Comparison of ENCODE assay signal across 16 cellular contexts in the genomic region with DNA sequence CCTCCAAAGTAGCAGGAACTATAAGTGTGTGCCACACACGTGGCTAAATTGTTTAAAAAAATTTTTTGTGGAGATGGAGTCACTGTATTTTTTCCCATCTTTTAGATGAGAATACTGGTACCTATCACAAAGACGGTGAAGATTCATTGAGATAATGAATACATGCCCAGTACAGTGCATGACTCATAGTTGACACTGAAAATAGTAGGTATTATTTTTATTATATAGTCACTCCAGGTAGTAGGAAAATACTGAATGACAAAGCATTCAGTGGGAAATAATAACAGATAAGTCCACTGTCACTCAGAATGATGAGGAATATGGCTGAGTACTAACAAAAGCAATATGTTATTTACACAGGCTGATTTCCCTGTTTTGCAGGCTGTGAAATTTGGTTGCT.
DNase-seq lines count a peak whose midpoint lies in the region; ATAC-seq, FAIRE-seq and TF ChIP-seq lines count a peak whose summit lies in the region.
"Had no signal": no experiment of that assay in that cellular context is flagged by ENCODE, and none has a peak within 500 bp of the region (broad histone marks: within the 10 kb centered on the region; RNA-seq: fewer than 3 reads in every experiment).

No MANE protein-coding gene starts in this region.

- no peak overlapping the region for H3K9ac ChIP-seq in PC-3 (ENCODE audit: low read length)
- H3K9ac ChIP-seq in neural cell (ENCODE audit: low read length): no peak overlapping the region
- H3K9ac ChIP-seq: BLaER1 had no signal

- intact Hi-C loops in PC-3 (cut with micrococcal nuclease): no loop called here

- no peaks in the 10 kb centered on the region for H3K9me2 ChIP-seq in PC-3 (replicated peaks; ENCODE audit: low read length)
- H3K9me2 ChIP-seq in neural cell (ENCODE audit: insufficient read depth, low read length): no peaks in the 10 kb centered on the region

- H3K9me3 Mint-ChIP-seq in activated naive CD4-positive, alpha-beta T cell treated with anti-CD3 and anti-CD28 coated beads, Interleukin-2, amount 50 U/mL, for 72 hours: no peaks in the 10 kb centered on the region
- H3K9me3 Mint-ChIP-seq: CD4-positive, alpha-beta memory T cell had no signal

- no peaks in the 10 kb centered on the region for H3K36me3 Mint-ChIP-seq in activated naive CD4-positive, alpha-beta T cell treated with anti-CD3 and anti-CD28 coated beads, Interleukin-2, amount 50 U/mL, for 72 hours
- H3K36me3 Mint-ChIP-seq: CD14-positive monocyte; CD4-positive, alpha-beta memory T cell had no signal

- no peak for DNase-seq in A549 (ENCODE audit: low read depth in 1 of 2, low spot score in 1 of 2)
- DNase-seq in PC-3: peak; percentile 45
- peak; percentile 51 for DNase-seq in epithelial cell of esophagus (ENCODE audit: low read depth)
- no peak for DNase-seq in HEK293T (ENCODE audit: extremely low spot score)
- DNase-seq in activated naive CD4-positive, alpha-beta T cell treated with anti-CD3 and anti-CD28 coated beads, Interleukin-2, amount 50 U/mL, for 72 hours (ENCODE audit: low spot score in 2 of 2): no peak
- DNase-seq: Calu3; CD4-positive, alpha-beta memory T cell; DMS79 treated with DMSO at 0.1 percent for 48 hours; GF-D8; GOT3; H7 had no signal

- 42% methylated on average over 2 of the region's 2 CpGs for WGBS in A549 (ENCODE audit: missing lambda C conversion rate)

- TF ChIP-seq CTCF in A549 (IDR thresholded peaks at IDR 0.05) (no peak), PC-3 (conservative IDR thresholded peaks at IDR 0.05; ENCODE audit: low read depth, low read length) (no peak), epithelial cell of esophagus (IDR thresholded peaks at IDR 0.05; ENCODE audit: insufficient read depth, low read depth, low read length, missing control alignments) (no peak), neural cell (IDR thresholded peaks at IDR 0.05; ENCODE audit: poor library complexity, severe bottlenecking) (no peak)

- no TSS peak for BruUV-seq in PC-3 (replicated peaks; lab: Mats Ljungman, UMichigan)

- H3K4me3 ChIP-seq in A549: no peak overlapping the region
- no peak overlapping the region for H3K4me3 ChIP-seq in PC-3 (ENCODE audit: low read length)
- no peak overlapping the region for H3K4me3 ChIP-seq in epithelial cell of esophagus (ENCODE audit: low read length)
- no peak overlapping the region for H3K4me3 ChIP-seq in neural cell (ENCODE audit: low read length)
- H3K4me3 ChIP-seq: BLaER1 had no signal

- TF ChIP-seq POLR2A in A549 (IDR thresholded peaks at IDR 0.05; ENCODE audit: low read length): no peak

- no peak overlapping the region for H3K27ac ChIP-seq in A549
- H3K27ac ChIP-seq in PC-3 (ENCODE audit: low read length): no peak overlapping the region
- H3K27ac ChIP-seq in neural cell (ENCODE audit: low read length): no peak overlapping the region
- H3K27ac ChIP-seq: BLaER1 had no signal

- H3K4me2 ChIP-seq in A549: no peak overlapping the region
- H3K4me2 ChIP-seq in PC-3 (ENCODE audit: low read length): no peak overlapping the region
- no peak overlapping the region for H3K4me2 ChIP-seq in neural cell (ENCODE audit: low read length)
- H3K4me2 ChIP-seq: BLaER1 had no signal

- POLR2A ChIA-PET in A549 (lab: Yijun Ruan, JAX) (no interaction called here), PC-3 (lab: Charles Lee; ENCODE audit: unreplicated experiment) (no interaction called here), HEK293T (lab: Yijun Ruan, JAX) (interaction anchor here (0.6 kb wide), 1 partner anchor 77 kb away, joined by 4 read pairs; no protein-coding TSS in a partner anchor)

- no peak for TF ChIP-seq RAD21 in A549 (conservative IDR thresholded peaks at IDR 0.05 in 1 of 2, IDR thresholded peaks at IDR 0.05 in 1 of 2)
- no peak for TF ChIP-seq RAD21 in neural cell (conservative IDR thresholded peaks at IDR 0.05)

- FAIRE-seq in A549 (lab: Jason Lieb, UNC): no peak

- H2AFZ ChIP-seq in PC-3 (ENCODE audit: low read length): no peak overlapping the region
- H2AFZ ChIP-seq in neural cell (ENCODE audit: low read depth, low read length): no peak overlapping the region

- TF ChIP-seq EP300 in A549 (IDR thresholded peaks at IDR 0.05): no peak
- peak; percentile 27 for TF ChIP-seq EP300 in neural cell (conservative IDR thresholded peaks at IDR 0.05; ENCODE audit: poor library complexity, severe bottlenecking)

- ATAC-seq in A549 (no peak), PC-3 (no peak), HG02610 (IDR thresholded peaks at IDR 0.05; ENCODE audit: unreplicated experiment) (no peak)
- ATAC-seq in activated naive CD4-positive, alpha-beta T cell treated with anti-CD3 and anti-CD28 coated beads, Interleukin-2, amount 50 U/mL, for 72 hours: no peak
- ATAC-seq: HCT116 had no signal

- no peaks in the 10 kb centered on the region for H3K36me3 ChIP-seq in PC-3 (ENCODE audit: low read depth, low read length)
- H3K36me3 ChIP-seq in neural cell (ENCODE audit: insufficient read depth, low read length): no peaks in the 10 kb centered on the region
- H3K36me3 ChIP-seq: BLaER1 had no signal

- H3K27me3 ChIP-seq in PC-3 (ENCODE audit: low read length) (peaks cover 92% of the 10 kb centered on the region), neural cell (ENCODE audit: insufficient read depth, low read depth, low read length) (no peaks in the 10 kb centered on the region)
- H3K27me3 ChIP-seq: BLaER1 had no signal

- CTCF ChIA-PET in A549 (lab: Yijun Ruan, JAX) (no interaction called here), PC-3 (lab: Charles Lee) (no interaction called here), HEK293T (lab: Yijun Ruan, JAX) (no interaction called here)

- H3K4me1 ChIP-seq in A549 (no peaks in the 10 kb centered on the region), PC-3 (ENCODE audit: insufficient read depth, low read length) (no peaks in the 10 kb centered on the region)
- H3K4me1 ChIP-seq: BLaER1 had no signal

- H3K27ac Mint-ChIP-seq in activated naive CD4-positive, alpha-beta T cell treated with anti-CD3 and anti-CD28 coated beads, Interleukin-2, amount 50 U/mL, for 72 hours: no peak overlapping the region
- H3K27ac Mint-ChIP-seq: CD14-positive monocyte; CD4-positive, alpha-beta memory T cell had no signal

- no peaks in the 10 kb centered on the region for H4K20me1 ChIP-seq in PC-3 (ENCODE audit: low read length)
- no peaks in the 10 kb centered on the region for H4K20me1 ChIP-seq in neural cell (ENCODE audit: insufficient read depth)
- H4K20me1 ChIP-seq: BLaER1 had no signal

- H3K9me3 ChIP-seq in A549: no peaks in the 10 kb centered on the region
- H3K9me3 ChIP-seq in PC-3 (ENCODE audit: low read length): no peaks in the 10 kb centered on the region
- no peaks in the 10 kb centered on the region for H3K9me3 ChIP-seq in neural cell (ENCODE audit: low read length)
- H3K9me3 ChIP-seq: BLaER1 had no signal

- H3K79me2 ChIP-seq in PC-3 (ENCODE audit: low read length) (no peaks in the 10 kb centered on the region), neural cell (replicated peaks; ENCODE audit: insufficient read depth, low read length) (no peaks in the 10 kb centered on the region)

- no peaks in the 10 kb centered on the region for H3F3A ChIP-seq in PC-3 (ENCODE audit: low read length, unreplicated experiment)
- H3F3A ChIP-seq in neural cell (ENCODE audit: insufficient read depth, low read length, poor library complexity, severe bottlenecking): no peaks in the 10 kb centered on the region

TF ChIP-seq in A549, 52 proteins besides CTCF, POLR2A, EP300 and RAD21 (continues in another document):
- TF ChIP-seq, protein P1, sequence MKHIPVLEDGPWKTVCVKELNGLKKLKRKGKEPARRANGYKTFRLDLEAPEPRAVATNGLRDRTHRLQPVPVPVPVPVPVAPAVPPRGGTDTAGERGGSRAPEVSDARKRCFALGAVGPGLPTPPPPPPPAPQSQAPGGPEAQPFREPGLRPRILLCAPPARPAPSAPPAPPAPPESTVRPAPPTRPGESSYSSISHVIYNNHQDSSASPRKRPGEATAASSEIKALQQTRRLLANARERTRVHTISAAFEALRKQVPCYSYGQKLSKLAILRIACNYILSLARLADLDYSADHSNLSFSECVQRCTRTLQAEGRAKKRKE (CRISPR knock-in tag; IDR thresholded peaks at IDR 0.05; ENCODE audit: low read depth): no peak
- TF ChIP-seq HES2 (IDR thresholded peaks at IDR 0.05): no peak
- TF ChIP-seq RCOR1 (IDR thresholded peaks at IDR 0.05; ENCODE audit: low read depth, low read length): no peak

TF ChIP-seq in neural cell, 6 proteins besides CTCF, POLR2A, EP300 and RAD21 (continues in another document):
- TF ChIP-seq TAF1 (IDR thresholded peaks at IDR 0.05; ENCODE audit: low read depth) (no peak), SMC3 (conservative IDR thresholded peaks at IDR 0.05; ENCODE audit: poor library complexity) (no peak), MXI1 (conservative IDR thresholded peaks at IDR 0.05; ENCODE audit: poor library complexity, severe bottlenecking) (no peak), POLR2AphosphoS5 (IDR thresholded peaks at IDR 0.05) (no peak)

TF ChIP-seq in HEK293T, 16 proteins besides CTCF, POLR2A, EP300 and RAD21:
- TF ChIP-seq, protein P2, sequence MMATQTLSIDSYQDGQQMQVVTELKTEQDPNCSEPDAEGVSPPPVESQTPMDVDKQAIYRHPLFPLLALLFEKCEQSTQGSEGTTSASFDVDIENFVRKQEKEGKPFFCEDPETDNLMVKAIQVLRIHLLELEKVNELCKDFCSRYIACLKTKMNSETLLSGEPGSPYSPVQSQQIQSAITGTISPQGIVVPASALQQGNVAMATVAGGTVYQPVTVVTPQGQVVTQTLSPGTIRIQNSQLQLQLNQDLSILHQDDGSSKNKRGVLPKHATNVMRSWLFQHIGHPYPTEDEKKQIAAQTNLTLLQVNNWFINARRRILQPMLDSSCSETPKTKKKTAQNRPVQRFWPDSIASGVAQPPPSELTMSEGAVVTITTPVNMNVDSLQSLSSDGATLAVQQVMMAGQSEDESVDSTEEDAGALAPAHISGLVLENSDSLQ (IDR thresholded peaks at IDR 0.05): no peak
- TF ChIP-seq FOXK2 (IDR thresholded peaks at IDR 0.05) (no peak), LEF1 (IDR thresholded peaks at IDR 0.05; ENCODE audit: borderline replicate concordance) (no peak), ELF4 (IDR thresholded peaks at IDR 0.05) (no peak), SUZ12 (IDR thresholded peaks at IDR 0.05) (no peak), FOXA1 (IDR thresholded peaks at IDR 0.05) (no peak), FOXM1 (IDR thresholded peaks at IDR 0.05; ENCODE audit: borderline replicate concordance) (no peak), TARDBP (IDR thresholded peaks at IDR 0.05) (no peak), NFRKB (IDR thresholded peaks at IDR 0.05) (no peak), SP1 (IDR thresholded peaks at IDR 0.05) (no peak), ZNF384 (IDR thresholded peaks at IDR 0.05) (no peak), ARNT (IDR thresholded peaks at IDR 0.05) (no peak), BHLHE40 (IDR thresholded peaks at IDR 0.05; ENCODE audit: borderline replicate concordance) (no peak), HDGF (IDR thresholded peaks at IDR 0.05; ENCODE audit: borderline replicate concordance) (no peak), L3MBTL2 (conservative IDR thresholded peaks at IDR 0.05) (no peak), CTBP1 (IDR thresholded peaks at IDR 0.05; ENCODE audit: borderline replicate concordance) (no peak)

Comparison
In these comparisons a context has a peak if more than half of its experiments do, and no peak if none do; other contexts are left out.
1. DNase-seq: peak in PC-3 (single experiment) and epithelial cell of esophagus (single experiment); none in A549 (0 of 2), HEK293T (single experiment) and activated naive CD4-positive, alpha-beta T cell treated with anti-CD3 and anti-CD28 coated beads, Interleukin-2, amount 50 U/mL, for 72 hours (0 of 2).